In the genomic region with DNA sequence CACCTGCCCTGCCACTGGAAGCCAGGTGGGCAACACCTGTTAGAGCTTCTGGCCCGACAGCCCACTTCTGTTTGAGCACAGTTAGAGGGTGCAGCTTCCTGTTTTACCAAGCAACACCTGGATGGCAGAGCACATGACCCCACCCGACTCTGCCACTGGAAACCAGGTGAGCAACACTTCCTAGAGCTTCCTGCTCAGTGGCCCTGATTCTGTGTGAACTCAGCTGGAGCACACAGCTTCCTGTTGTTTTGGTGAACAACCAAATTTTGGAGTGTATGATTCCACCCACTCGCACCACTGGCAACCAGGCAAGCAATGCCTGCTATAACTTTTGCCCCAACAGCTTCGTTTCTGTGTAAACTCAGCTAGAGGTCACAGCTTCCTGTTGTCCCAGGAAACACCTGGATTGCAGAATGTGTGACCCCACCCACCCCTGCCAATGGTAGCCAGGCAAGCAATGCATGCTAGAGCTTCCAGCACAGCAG, we compare ENCODE assay signal across 18 cellular contexts.
DNase-seq lines count a peak whose midpoint lies in the region; ATAC-seq, FAIRE-seq and TF ChIP-seq lines count a peak whose summit lies in the region.
"Had no signal": no experiment of that assay in that cellular context is flagged by ENCODE, and none has a peak within 500 bp of the region (broad histone marks: within the 10 kb centered on the region; RNA-seq: fewer than 3 reads in every experiment).

No MANE protein-coding gene starts in this region.

- no peak for TF ChIP-seq RAD21 in SK-N-SH (IDR thresholded peaks at IDR 0.05; ENCODE audit: low read length)

- no peak for TF ChIP-seq CTCF in SK-N-SH (IDR thresholded peaks at IDR 0.05)

- H3K4me2 ChIP-seq in BLaER1 (peak overlapping the region; percentile 63), SK-N-SH (no peak overlapping the region)
- H3K4me2 ChIP-seq: KMS-11 had no signal

- H3K9me3 ChIP-seq in BLaER1, result peaks cover 10% of the 10 kb centered on the region; the same call in 1 of the 2 replicates
- H3K9me3 ChIP-seq in SK-N-SH, result no peaks in the 10 kb centered on the region; the same call in 1 of the 2 replicates

- H2AFZ ChIP-seq in SK-N-SH (ENCODE audit: low read depth), result no peak overlapping the region

- H3K4me3 ChIP-seq in BLaER1 (no peak overlapping the region), SK-N-SH (ENCODE audit: low read depth in 2 of 2, low read length in 1 of 2) (no peak overlapping the region)

- H3K4me1 ChIP-seq in BLaER1, result peaks cover 38% of the 10 kb centered on the region
- no peaks in the 10 kb centered on the region for H3K4me1 ChIP-seq in SK-N-SH (ENCODE audit: control insufficient read depth in 1 of 2, insufficient read depth in 2 of 2, low read depth in 1 of 2, low read length in 1 of 2)

- H3K27ac ChIP-seq in BLaER1, result peak overlapping the region; percentile 74
- no peak overlapping the region for H3K27ac ChIP-seq in SK-N-SH (ENCODE audit: low read depth in 2 of 2, low read length in 1 of 2)
- H3K27ac ChIP-seq: KMS-11 had no signal

- peak; percentile 49 for ATAC-seq in HG03139 (IDR thresholded peaks at IDR 0.05; ENCODE audit: unreplicated experiment)
- ATAC-seq in effector memory CD8-positive, alpha-beta T cell (replicated peaks), result peak; percentile 26
- ATAC-seq: activated T-cell treated with anti-CD3 and anti-CD28 coated beads, Interleukin-2, amount 50 U/mL, for 72 hours; left lobe of liver; natural killer cell had no signal

- no peaks in the 10 kb centered on the region for H3K9me2 ChIP-seq in SK-N-SH

- H3K9me3 Mint-ChIP-seq in effector memory CD8-positive, alpha-beta T cell, result no peaks in the 10 kb centered on the region
- H3K9me3 Mint-ChIP-seq in T-helper 2 cell treated with Interferon-gamma antibody and Interleukin-4, amounts not matched to agents 5 μg/mL and 100 μg/mL, for 36 hours, result no peaks in the 10 kb centered on the region
- H3K9me3 Mint-ChIP-seq: natural killer cell had no signal

- no peaks in the 10 kb centered on the region for H3K79me2 ChIP-seq in SK-N-SH (ENCODE audit: insufficient read depth)

- H3K27me3 ChIP-seq in BLaER1, result peaks cover 45% of the 10 kb centered on the region
- no peaks in the 10 kb centered on the region for H3K27me3 ChIP-seq in SK-N-SH (ENCODE audit: insufficient read depth)

- H3K9ac ChIP-seq in BLaER1, result no peak overlapping the region
- no peak overlapping the region for H3K9ac ChIP-seq in SK-N-SH
- H3K9ac ChIP-seq: KMS-11 had no signal

- 0% methylated on average over 2 of the region's 4 CpGs for WGBS in SK-N-SH (ENCODE audit: low lambda C conversion rate)

- CTCF ChIA-PET in SK-N-SH (lab: Yijun Ruan, JAX), result no interaction called here

- no peak overlapping the region for H3K27ac Mint-ChIP-seq in effector memory CD8-positive, alpha-beta T cell
- no peak overlapping the region for H3K27ac Mint-ChIP-seq in T-helper 2 cell treated with Interferon-gamma antibody and Interleukin-4, amounts not matched to agents 5 μg/mL and 100 μg/mL, for 36 hours
- H3K27ac Mint-ChIP-seq: activated T-cell treated with anti-CD3 and anti-CD28 coated beads, Interleukin-2, amount 50 U/mL, for 72 hours; natural killer cell had no signal

- peaks cover 5 to 8% of the 10 kb centered on the region in 2 donors for H3K4me1 Mint-ChIP-seq in effector memory CD8-positive, alpha-beta T cell (ENCODE audit: low read depth in 2 of 2)
- no peaks in the 10 kb centered on the region for H3K4me1 Mint-ChIP-seq in T-helper 2 cell treated with Interferon-gamma antibody and Interleukin-4, amounts not matched to agents 5 μg/mL and 100 μg/mL, for 36 hours (ENCODE audit: low read depth)
- H3K4me1 Mint-ChIP-seq: natural killer cell had no signal

- POLR2A ChIA-PET in SK-N-SH (lab: Yijun Ruan, JAX), result no interaction called here

- H3F3A ChIP-seq in SK-N-SH (replicated peaks; ENCODE audit: insufficient read depth), result no peaks in the 10 kb centered on the region

- peak; percentile 48 for FAIRE-seq in GM19239 (lab: Jason Lieb, UNC)
- FAIRE-seq: D721Med had no signal

- H3K4me3 Mint-ChIP-seq in effector memory CD8-positive, alpha-beta T cell, result no peak overlapping the region
- no peak overlapping the region for H3K4me3 Mint-ChIP-seq in T-helper 2 cell treated with Interferon-gamma antibody and Interleukin-4, amounts not matched to agents 5 μg/mL and 100 μg/mL, for 36 hours
- H3K4me3 Mint-ChIP-seq: activated T-cell treated with anti-CD3 and anti-CD28 coated beads, Interleukin-2, amount 50 U/mL, for 72 hours; natural killer cell had no signal

- TF ChIP-seq EP300 in SK-N-SH (IDR thresholded peaks at IDR 0.05; ENCODE audit: borderline replicate concordance in 1 of 2, low read depth in 1 of 2, low read length in 1 of 2), result no peak

- no peaks in the 10 kb centered on the region for H3K27me3 Mint-ChIP-seq in effector memory CD8-positive, alpha-beta T cell
- no peaks in the 10 kb centered on the region for H3K27me3 Mint-ChIP-seq in T-helper 2 cell treated with Interferon-gamma antibody and Interleukin-4, amounts not matched to agents 5 μg/mL and 100 μg/mL, for 36 hours (ENCODE audit: low read depth)

- H3K36me3 ChIP-seq in BLaER1, result no peaks in the 10 kb centered on the region
- no peaks in the 10 kb centered on the region for H3K36me3 ChIP-seq in SK-N-SH (replicated peaks in 1 of 2; ENCODE audit: control insufficient read depth in 1 of 2, insufficient read depth in 2 of 2, low read length in 1 of 2)

- DNase-seq in GM19239 (ENCODE audit: insufficient read length, low spot score) (no peak), SK-N-SH (no peak), Ammon's horn (ENCODE audit: low spot score) (no peak), DMS 273 (lab: John Stamatoyannopoulos, UW; ENCODE audit: unreplicated experiment) (no peak)
- no peak for DNase-seq in effector memory CD8-positive, alpha-beta T cell
- no peak for DNase-seq in T-helper 2 cell treated with Interferon-gamma antibody and Interleukin-4, amounts not matched to agents 5 μg/mL and 100 μg/mL, for 36 hours (ENCODE audit: low spot score)
- DNase-seq: activated CD4-positive, alpha-beta T cell treated with anti-CD3 and anti-CD28 coated beads for 4 hours; activated T-cell treated with anti-CD3 and anti-CD28 coated beads, Interleukin-2, amount 50 U/mL, for 72 hours; amygdala; hippocampal formation; natural killer cell; NCI-H1436 treated with DMSO at 0.1 percent for 48 hours; substantia nigra had no signal

- H4K20me1 ChIP-seq in BLaER1 (no peaks in the 10 kb centered on the region), SK-N-SH (ENCODE audit: insufficient read depth) (no peaks in the 10 kb centered on the region)

- no peaks in the 10 kb centered on the region for H3K36me3 Mint-ChIP-seq in effector memory CD8-positive, alpha-beta T cell (ENCODE audit: insufficient read depth)
- no peaks in the 10 kb centered on the region for H3K36me3 Mint-ChIP-seq in T-helper 2 cell treated with Interferon-gamma antibody and Interleukin-4, amounts not matched to agents 5 μg/mL and 100 μg/mL, for 36 hours (ENCODE audit: low read depth)

TF ChIP-seq in SK-N-SH, 30 proteins besides CTCF, POLR2A, EP300 and RAD21:
- no peak for TF ChIP-seq NFIC (IDR thresholded peaks at IDR 0.05; ENCODE audit: borderline replicate concordance)
- TF ChIP-seq SMC3 (IDR thresholded peaks at IDR 0.05; ENCODE audit: low read depth, low read length), result no peak
- TF ChIP-seq CHD2 (IDR thresholded peaks at IDR 0.05; ENCODE audit: low read length, partially characterized antibody), result no peak
- TF ChIP-seq FOXM1 (IDR thresholded peaks at IDR 0.05; ENCODE audit: low read depth), result no peak
- TF ChIP-seq GATA2 (CRISPR knock-in tag; IDR thresholded peaks at IDR 0.05), result no peak
- TF ChIP-seq YY1 (IDR thresholded peaks at IDR 0.05; ENCODE audit: low read depth), result no peak
